Comparison of ENCODE assay signal across 10 cellular contexts in genomic region chr13:20230913-20231838, GRCh38. TPM values are rescaled to one million over a fixed set of nuclear protein-coding genes. Genes with fewer than 3 reads are reported as not detected.
A peak's percentile ranks its signal among the peaks of the same experiment; 100 is the strongest.
DNase-seq lines count a peak whose midpoint lies in the region; ATAC-seq and TF ChIP-seq lines count a peak whose summit lies in the region.
"Had no signal": no experiment of that assay in that cellular context is flagged by ENCODE, and none has a peak within 500 bp of the region (broad histone marks: within the 10 kb centered on the region; RNA-seq: fewer than 3 reads in every experiment).

No MANE protein-coding gene starts in this region.

- DNase-seq in NCI-H748 (lab: John Stamatoyannopoulos, UW; ENCODE audit: unreplicated experiment) (peak; percentile 52), NCI-H748 treated with DMSO at 0.1 percent for 48 hours (lab: John Stamatoyannopoulos, UW) (no peak), NCI-H774 (lab: John Stamatoyannopoulos, UW) (no peak), H4 (ENCODE audit: low spot score) (no peak)
- peak; percentile 9 for DNase-seq in stimulated activated naive CD8-positive, alpha-beta T cell treated with anti-CD3 and anti-CD28 coated beads, Interleukin-15, Interleukin-2, amounts not matched to agents 100 U/mL and 50 U/mL, for 24 hours
- DNase-seq: SJCRH30 had no signal

- H3K27me3 ChIP-seq in liver (ENCODE audit: control insufficient read depth in 4 of 4, insufficient read depth in 4 of 4, low read length in 3 of 4) = no peaks in the 10 kb centered on the region
- H3K27me3 ChIP-seq: SJCRH30 had no signal

- H3K4me1 Mint-ChIP-seq in activated naive CD8-positive, alpha-beta T cell (ENCODE audit: low read depth) = peaks cover 16% of the 10 kb centered on the region

- WGBS in liver = 41% methylated on average over 30 of the region's 30 CpGs

- peak; percentile 16 for ATAC-seq in stimulated activated naive CD8-positive, alpha-beta T cell treated with anti-CD3 and anti-CD28 coated beads, Interleukin-15, Interleukin-2, amounts not matched to agents 100 U/mL and 50 U/mL, for 24 hours
- ATAC-seq in GM21717 (IDR thresholded peaks at IDR 0.05; ENCODE audit: unreplicated experiment) = no peak

- TF ChIP-seq CTCF in liver (IDR thresholded peaks at IDR 0.05; ENCODE audit: low read depth, low read length, missing input control) = no peak

- no peak for TF ChIP-seq RAD21 in liver (IDR thresholded peaks at IDR 0.05)

- no peak overlapping the region for H3K27ac ChIP-seq in liver (ENCODE audit: low read depth in 1 of 2, low read length in 2 of 2)
- H3K27ac ChIP-seq: 22Rv1, SJCRH30 had no signal

- no peaks in the 10 kb centered on the region for H3K36me3 ChIP-seq in liver (ENCODE audit: control insufficient read depth in 4 of 4, insufficient read depth in 3 of 4, low read depth in 1 of 4, low read length in 3 of 4)
- H3K36me3 ChIP-seq: SJCRH30 had no signal

- peak overlapping the region; percentile 92 for H3K4me3 Mint-ChIP-seq in activated naive CD8-positive, alpha-beta T cell

- H3K9ac ChIP-seq in liver (ENCODE audit: low read depth in 1 of 2, low read length in 2 of 2) = no peak overlapping the region

- peak overlapping the region; percentile 66 for H3K27ac Mint-ChIP-seq in activated naive CD8-positive, alpha-beta T cell

- H3K4me1 ChIP-seq in liver (ENCODE audit: control insufficient read depth in 4 of 4, insufficient read depth in 4 of 4, low read length in 3 of 4) = peaks cover 5 to 12% (median 6%) of the 10 kb centered on the region in 4 donors
- H3K4me1 ChIP-seq: SJCRH30 had no signal

- no peaks in the 10 kb centered on the region for H3K27me3 Mint-ChIP-seq in activated naive CD8-positive, alpha-beta T cell

- peak overlapping the region in 2 of 3 donors; percentile 43 to 58 for H3K4me3 ChIP-seq in liver (ENCODE audit: low read depth in 1 of 3, low read length in 3 of 3)
- H3K4me3 ChIP-seq: SJCRH30 had no signal

- no peaks in the 10 kb centered on the region for H3K9me3 Mint-ChIP-seq in activated naive CD8-positive, alpha-beta T cell (ENCODE audit: low read depth)

- H3K9me3 ChIP-seq in liver (ENCODE audit: control insufficient read depth in 4 of 4, low read length in 3 of 4) = no peaks in the 10 kb centered on the region
- H3K9me3 ChIP-seq: SJCRH30 had no signal

- H3K36me3 Mint-ChIP-seq in activated naive CD8-positive, alpha-beta T cell = no peaks in the 10 kb centered on the region

TF ChIP-seq in liver, 16 proteins besides CTCF, POLR2A, EP300 and RAD21:
- TF ChIP-seq REST (IDR thresholded peaks at IDR 0.05) (no peak), FOXA2 (IDR thresholded peaks at IDR 0.05) (no peak), MAX (IDR thresholded peaks at IDR 0.05) (no peak), ZBTB33 (IDR thresholded peaks at IDR 0.05) (no peak), GABPA (IDR thresholded peaks at IDR 0.05 in 1 of 2, conservative IDR thresholded peaks at IDR 0.05 in 1 of 2) (no peak), HNF4A (conservative IDR thresholded peaks at IDR 0.05) (no peak), TAF1 (conservative IDR thresholded peaks at IDR 0.05) (no peak), EGR1 (IDR thresholded peaks at IDR 0.05; ENCODE audit: low read depth in 2 of 2) (no peak), YY1 (IDR thresholded peaks at IDR 0.05) (no peak), NR2F2 (IDR thresholded peaks at IDR 0.05) (no peak), JUND (IDR thresholded peaks at IDR 0.05) (no peak), ATF3 (IDR thresholded peaks at IDR 0.05) (no peak), SP1 (IDR thresholded peaks at IDR 0.05) (no peak), HNF4G (IDR thresholded peaks at IDR 0.05) (no peak), RXRA (IDR thresholded peaks at IDR 0.05) (no peak), FOXA1 (IDR thresholded peaks at IDR 0.05) (no peak)

RNA-seq across cellular contexts. Expression of gene GJB6, which starts 0.9 kb away (rescaled TPM):
- under 1 TPM in 1 of 2 donors, not detected in 1; 0.08 TPM for total RNA-seq in liver
- under 1 TPM in 1 of 2 donors, not detected in 1; 0.06 TPM for polyA plus RNA-seq in liver
- total RNA-seq in H4 (2014; rRNA removed; shearing (Covaris generic)) = not detected in 2 replicates
- total RNA-seq: SJCRH30 had no signal

RNA-seq across cellular contexts. Expression of gene GJB2, which starts 38.4 kb away (rescaled TPM):
- 10 to 100 TPM in 1 of 2 donors, 1 to 10 TPM in 1; 8.0 to 50.1 TPM for total RNA-seq in liver
- polyA plus RNA-seq in liver = 10 to 100 TPM; 17.6 to 23.6 TPM
- 0.41 TPM in 1 of 2 replicates, not detected in the other for total RNA-seq in H4 (2014; rRNA removed; shearing (Covaris generic))
- total RNA-seq: SJCRH30 had no signal

Comparison
In these comparisons a context has a peak if more than half of its experiments do, and no peak if none do; other contexts are left out.
1. DNase-seq: peak in NCI-H748 (single experiment) and stimulated activated naive CD8-positive, alpha-beta T cell treated with anti-CD3 and anti-CD28 coated beads, Interleukin-15, Interleukin-2, amounts not matched to agents 100 U/mL and 50 U/mL, for 24 hours (single experiment); none in NCI-H748 treated with DMSO at 0.1 percent for 48 hours (single experiment), NCI-H774 (single experiment) and H4 (single experiment).